ENCODE assay signal across 17 cellular contexts in genomic region chr11:75522645-75523044, GRCh38.
"Had no signal": no experiment of that assay in that cellular context is flagged by ENCODE, and none has a peak within 500 bp of the region (broad histone marks: within the 10 kb centered on the region; RNA-seq: fewer than 3 reads in every experiment).

No MANE protein-coding gene starts in this region.

- ATAC-seq: activated CD4-positive, CD25-positive, alpha-beta regulatory T cell treated with anti-CD3 and anti-CD28 coated beads, Interleukin-2, amount 50 U/mL, for 24 hours; effector memory CD8-positive, alpha-beta T cell; heart left ventricle had no signal

- H3K36me3 ChIP-seq: ascending aorta, heart left ventricle, ovary, sigmoid colon, thyroid gland had no signal

- DNase-seq: activated CD4-positive, alpha-beta T cell treated with anti-CD3 and anti-CD28 coated beads, Interleukin-2, amount 50 U/mL, for 4 hours; activated naive CD4-positive, alpha-beta T cell treated with anti-CD3 and anti-CD28 coated beads, Interleukin-2, amount 10 ng/mL, durations not matched to agents 7 days and 5 days; activated T-cell treated with anti-CD3 and anti-CD28 coated beads, Interleukin-2, amount 50 U/mL, for 1 hour; effector memory CD8-positive, alpha-beta T cell; heart left ventricle; immature natural killer cell; ovary; sigmoid colon; stimulated activated CD4-positive, alpha-beta T cell treated with anti-CD3 and anti-CD28 coated beads, Interleukin-1b, Interleukin-23, amount 100 ng/mL, for 48 hours; thyroid gland had no signal

- H3K36me3 Mint-ChIP-seq: immature natural killer cell had no signal

- H3K4me3 Mint-ChIP-seq: activated naive CD4-positive, alpha-beta T cell treated with anti-CD3 and anti-CD28 coated beads, Interleukin-2, amount 10 ng/mL, durations not matched to agents 7 days and 5 days; dendritic cell treated with granulocyte-macrophage colony-stimulating factor and Interleukin-4, amounts not matched to agents 40 ng/mL and 50 ng/mL, for 4 days had no signal

- H3K9me3 Mint-ChIP-seq: activated naive CD4-positive, alpha-beta T cell treated with anti-CD3 and anti-CD28 coated beads, Interleukin-2, amount 10 ng/mL, durations not matched to agents 7 days and 5 days; dendritic cell treated with granulocyte-macrophage colony-stimulating factor and Interleukin-4, amounts not matched to agents 40 ng/mL and 50 ng/mL, for 4 days; effector memory CD8-positive, alpha-beta T cell; immature natural killer cell; nephron had no signal

- H3K27me3 ChIP-seq: ascending aorta, heart left ventricle, ovary, sigmoid colon, thyroid gland had no signal

- H3K27ac ChIP-seq: heart left ventricle, ovary, sigmoid colon, thyroid gland had no signal

- H3K9me3 ChIP-seq: ascending aorta, heart left ventricle, ovary, sigmoid colon, thyroid gland had no signal

- H3K27me3 Mint-ChIP-seq: effector memory CD8-positive, alpha-beta T cell had no signal

- H3K27ac Mint-ChIP-seq: nephron had no signal

- H3K4me3 ChIP-seq: ascending aorta, heart left ventricle, ovary, sigmoid colon, thyroid gland had no signal

- FAIRE-seq: bronchial epithelial cell, frontal cortex, urothelium cell line had no signal
